Comparison of ENCODE assay signal across 1 cellular context in the genomic region with DNA sequence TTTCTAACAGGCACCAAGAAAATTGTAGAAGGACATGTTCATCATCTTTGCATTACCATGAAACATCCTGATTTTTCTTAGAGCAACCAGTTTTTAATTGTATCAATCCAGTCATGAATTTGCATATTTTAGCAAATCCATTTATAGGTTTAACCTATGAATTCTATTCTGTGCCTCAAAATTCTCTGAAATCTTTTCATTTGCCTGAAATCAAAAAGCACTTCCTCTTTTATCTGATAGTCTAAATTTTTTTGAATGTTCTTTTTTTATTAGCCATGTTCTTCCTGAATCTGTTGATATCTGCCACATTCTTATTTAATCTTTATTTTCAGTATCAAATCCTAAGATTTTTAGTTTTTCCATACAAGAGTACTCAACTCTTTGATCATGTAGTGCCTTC.
TF ChIP-seq lines count a peak whose summit lies in the region.

No MANE protein-coding gene starts in this region.

TF ChIP-seq in GM23338, 12 proteins besides CTCF, POLR2A, EP300 and RAD21 (continued from another document):
- no peak for TF ChIP-seq JUNB (IDR thresholded peaks at IDR 0.05; ENCODE audit: unreplicated experiment)
- no peak for TF ChIP-seq NANOG (IDR thresholded peaks at IDR 0.05; ENCODE audit: borderline replicate concordance)
TF ChIP-seq in GM23338: peak in this region for 0.
